30 cellular contexts compared by ENCODE assay signal in the genomic region with DNA sequence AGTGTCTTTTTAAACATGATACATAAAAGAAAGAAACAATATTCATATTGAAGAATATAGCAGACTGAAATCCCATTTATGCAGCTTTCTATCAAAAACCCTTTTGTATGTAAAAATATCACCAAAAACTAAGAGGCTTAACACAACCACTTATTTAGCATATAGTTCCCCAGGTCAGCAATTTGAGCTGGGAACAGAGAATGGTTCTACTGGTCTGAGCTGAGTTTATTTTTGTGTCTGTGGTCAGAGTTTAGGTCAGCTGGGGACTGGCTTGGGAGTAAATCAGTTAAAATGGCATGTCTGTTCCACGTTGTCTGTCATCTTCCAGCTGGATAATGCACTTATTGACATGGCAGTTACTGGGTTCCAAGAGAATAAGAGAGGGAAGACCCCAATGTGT.
"Had no signal": no experiment of that assay in that cellular context is flagged by ENCODE, and none has a peak within 500 bp of the region (broad histone marks: within the 10 kb centered on the region; RNA-seq: fewer than 3 reads in every experiment).

No MANE protein-coding gene starts in this region.

- H3K27me3 ChIP-seq: left lung, neural progenitor cell, neutrophil, right atrium auricular region, right lobe of liver, suprapubic skin, tibial artery, uterus had no signal

- DNase-seq: hippocampal formation; immature natural killer cell; kidney; left colon; left lung; lower lobe of right lung; mammary epithelial cell; mesenchymal stem cell; naive B cell; natural killer cell; nephron progenitor cell; occipital lobe; psoas muscle; right lobe of liver; stimulated activated CD4-positive, alpha-beta T cell treated with anti-CD3 and anti-CD28 coated beads, Interleukin-12 subunit alpha, Interleukin-12 subunit beta, amount 100 ng/mL, for 4 hours; stimulated activated CD4-positive, alpha-beta T cell treated with anti-CD3 and anti-CD28 coated beads, Interleukin-15, amount 100 ng/mL, for 24 hours; stimulated activated CD4-positive, alpha-beta T cell treated with anti-CD3 and anti-CD28 coated beads, Interleukin-2, amount 100 ng/mL, for 24 hours; stimulated activated CD4-positive, alpha-beta T cell treated with anti-CD3 and anti-CD28 coated beads, Interleukin-4, amount 100 ng/mL, for 24 hours; stimulated activated naive CD4-positive, alpha-beta T cell; tibial artery; uterus had no signal

- FAIRE-seq: islet of Langerhans had no signal

- H3K9ac ChIP-seq: neural progenitor cell, parathyroid adenoma had no signal

- H3K27ac ChIP-seq: left lung, lower lobe of right lung, neural progenitor cell, neutrophil, parathyroid adenoma, psoas muscle, right atrium auricular region, right lobe of liver, skin epidermis, suprapubic skin, thoracic aorta, tibial artery, uterus had no signal

- H3K4me2 ChIP-seq: neural progenitor cell had no signal

- H3K9me3 ChIP-seq: lower lobe of right lung, neutrophil, psoas muscle, right atrium auricular region, right lobe of liver, suprapubic skin, thoracic aorta, uterus had no signal

- H3K4me3 ChIP-seq: left lung, lower lobe of right lung, neural progenitor cell, psoas muscle, right atrium auricular region, right lobe of liver, skin epidermis, suprapubic skin, thoracic aorta, tibial artery, uterus had no signal

- H3K36me3 ChIP-seq: left lung, lower lobe of right lung, neural progenitor cell, neutrophil, right atrium auricular region, right lobe of liver, suprapubic skin, thoracic aorta, tibial artery, uterus had no signal

- H2AFZ ChIP-seq: neural progenitor cell, parathyroid adenoma had no signal

- H3K4me1 ChIP-seq: left lung, lower lobe of right lung, neural progenitor cell, parathyroid adenoma, psoas muscle, right atrium auricular region, right lobe of liver, suprapubic skin, tibial artery, uterus had no signal

- H3K79me2 ChIP-seq: parathyroid adenoma had no signal

- ATAC-seq: left colon; left lung; lower lobe of right lung; natural killer cell; psoas muscle; right lobe of liver; stimulated activated effector memory CD8-positive, alpha-beta T cell treated with anti-CD3 and anti-CD28 coated beads, Interleukin-12 subunit alpha, Interleukin-12 subunit beta, amount 100 ng/mL, for 72 hours had no signal
